ENCODE assay signal across 21 cellular contexts in genomic region chr11:17393472-17393871, GRCh38. TPM values are rescaled to one million over a fixed set of nuclear protein-coding genes. Genes with fewer than 3 reads are reported as not detected.
"Had no signal": no experiment of that assay in that cellular context is flagged by ENCODE, and none has a peak within 500 bp of the region (broad histone marks: within the 10 kb centered on the region; RNA-seq: fewer than 3 reads in every experiment).

No MANE protein-coding gene starts in this region.

- ATAC-seq: Panc1, PC-3 had no signal

- DNase-seq: KBM-7, MV-4-11, NCI-H1048, NCI-H1105 treated with DMSO at 0.1 percent for 48 hours, NCI-H1417 treated with DMSO at 0.1 percent for 48 hours, NCI-H146, NCI-H1694 treated with DMSO at 0.1 percent for 48 hours, NCI-H2029, NCI-H2081 treated with DMSO at 0.1 percent for 48 hours, NCI-H2171, NCI-H226, NCI-H446, NCI-H510A, NCI-H524 treated with DMSO at 0.1 percent for 48 hours, NCI-H69, NCI-H774, PC-3, SHP77 had no signal

- H3K27ac ChIP-seq: RWPE1 had no signal

RNA-seq across cellular contexts. Expression of gene KCNJ11, which starts 5.0 kb away (rescaled TPM):
- total RNA-seq: SK-MEL-5 had no signal
